Comparison of ENCODE assay signal across 3 cellular contexts in genomic region chr4:181846934-181847333, GRCh38.
"Had no signal": no experiment of that assay in that cellular context is flagged by ENCODE, and none has a peak within 500 bp of the region (broad histone marks: within the 10 kb centered on the region; RNA-seq: fewer than 3 reads in every experiment).

No MANE protein-coding gene starts in this region.

- ATAC-seq: GM12878 had no signal

- DNase-seq: GDM1, GF-D8 had no signal

- H3K4me3 ChIP-seq: GM12878 had no signal
